In the genomic region with DNA sequence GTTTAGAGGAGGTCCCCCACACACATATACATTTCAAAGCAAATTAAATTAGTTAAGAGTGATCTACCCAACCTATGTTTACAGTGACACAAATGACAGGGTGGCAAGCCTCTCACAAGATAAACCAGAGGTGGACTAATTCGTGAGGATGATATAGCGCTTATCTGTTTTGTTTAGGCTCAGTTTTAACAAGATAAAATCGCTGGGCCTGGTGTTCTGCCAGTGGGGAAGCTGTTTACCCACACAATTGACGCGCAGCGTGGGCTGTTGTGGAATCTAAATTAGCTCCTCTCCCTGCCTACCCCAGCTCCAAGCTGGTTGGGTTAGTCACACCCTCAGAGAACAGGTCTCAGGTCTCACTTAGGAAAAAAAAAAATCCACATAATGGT, we compare ENCODE assay signal across 1 cellular context.
A peak's percentile ranks its signal among the peaks of the same experiment; 100 is the strongest.
TF ChIP-seq lines count a peak whose summit lies in the region.

No MANE protein-coding gene starts in this region.

TF ChIP-seq in SK-N-SH, 30 proteins besides CTCF, POLR2A, EP300 and RAD21 (continued from another document):
- TF ChIP-seq GABPA (IDR thresholded peaks at IDR 0.05; ENCODE audit: low read depth): no peak
- TF ChIP-seq, protein P1, sequence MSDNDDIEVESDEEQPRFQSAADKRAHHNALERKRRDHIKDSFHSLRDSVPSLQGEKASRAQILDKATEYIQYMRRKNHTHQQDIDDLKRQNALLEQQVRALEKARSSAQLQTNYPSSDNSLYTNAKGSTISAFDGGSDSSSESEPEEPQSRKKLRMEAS (IDR thresholded peaks at IDR 0.05; ENCODE audit: low read depth): no peak
- TF ChIP-seq FOXJ3 (CRISPR knock-in tag; IDR thresholded peaks at IDR 0.05): 0 out of 2 replicates have a peak, but pooled peaks have one; percentile 46
- no peak for TF ChIP-seq JUND (IDR thresholded peaks at IDR 0.05)
- no peak for TF ChIP-seq SIN3A (IDR thresholded peaks at IDR 0.05; ENCODE audit: borderline replicate concordance, low read depth, low read length)
- TF ChIP-seq NFIC (IDR thresholded peaks at IDR 0.05; ENCODE audit: borderline replicate concordance): no peak
- no peak for TF ChIP-seq SMC3 (IDR thresholded peaks at IDR 0.05; ENCODE audit: low read depth, low read length)
- no peak for TF ChIP-seq FOSL2 (IDR thresholded peaks at IDR 0.05; ENCODE audit: borderline replicate concordance, low read depth)
- TF ChIP-seq, protein P2, sequence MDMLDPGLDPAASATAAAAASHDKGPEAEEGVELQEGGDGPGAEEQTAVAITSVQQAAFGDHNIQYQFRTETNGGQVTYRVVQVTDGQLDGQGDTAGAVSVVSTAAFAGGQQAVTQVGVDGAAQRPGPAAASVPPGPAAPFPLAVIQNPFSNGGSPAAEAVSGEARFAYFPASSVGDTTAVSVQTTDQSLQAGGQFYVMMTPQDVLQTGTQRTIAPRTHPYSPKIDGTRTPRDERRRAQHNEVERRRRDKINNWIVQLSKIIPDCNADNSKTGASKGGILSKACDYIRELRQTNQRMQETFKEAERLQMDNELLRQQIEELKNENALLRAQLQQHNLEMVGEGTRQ (IDR thresholded peaks at IDR 0.05; ENCODE audit: borderline replicate concordance, low read depth, low read length): no peak
- no peak for TF ChIP-seq YY1 (IDR thresholded peaks at IDR 0.05; ENCODE audit: low read depth)
- TF ChIP-seq RFX5 (IDR thresholded peaks at IDR 0.05; ENCODE audit: low read length): no peak
- TF ChIP-seq, protein P3, sequence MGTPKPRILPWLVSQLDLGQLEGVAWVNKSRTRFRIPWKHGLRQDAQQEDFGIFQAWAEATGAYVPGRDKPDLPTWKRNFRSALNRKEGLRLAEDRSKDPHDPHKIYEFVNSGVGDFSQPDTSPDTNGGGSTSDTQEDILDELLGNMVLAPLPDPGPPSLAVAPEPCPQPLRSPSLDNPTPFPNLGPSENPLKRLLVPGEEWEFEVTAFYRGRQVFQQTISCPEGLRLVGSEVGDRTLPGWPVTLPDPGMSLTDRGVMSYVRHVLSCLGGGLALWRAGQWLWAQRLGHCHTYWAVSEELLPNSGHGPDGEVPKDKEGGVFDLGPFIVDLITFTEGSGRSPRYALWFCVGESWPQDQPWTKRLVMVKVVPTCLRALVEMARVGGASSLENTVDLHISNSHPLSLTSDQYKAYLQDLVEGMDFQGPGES (IDR thresholded peaks at IDR 0.05; ENCODE audit: low read depth, low read length): no peak
- no peak for TF ChIP-seq TEAD4 (IDR thresholded peaks at IDR 0.05; ENCODE audit: borderline replicate concordance, insufficient read depth)
- no peak for TF ChIP-seq ELF1 (IDR thresholded peaks at IDR 0.05)
- no peak for TF ChIP-seq TCF12 (IDR thresholded peaks at IDR 0.05)
- no peak for TF ChIP-seq RXRA (IDR thresholded peaks at IDR 0.05; ENCODE audit: borderline replicate concordance, low read depth)
